In genomic region chr16:52309761-52310416, GRCh38 we compare ENCODE assay signal across 19 cellular contexts.
"Had no signal": no experiment of that assay in that cellular context is flagged by ENCODE, and none has a peak within 500 bp of the region (broad histone marks: within the 10 kb centered on the region; RNA-seq: fewer than 3 reads in every experiment).

No MANE protein-coding gene starts in this region.

- H3K27me3 ChIP-seq: brain microvascular endothelial cell, heart left ventricle, upper lobe of right lung had no signal

- H3K36me3 ChIP-seq: brain microvascular endothelial cell, heart left ventricle, upper lobe of right lung had no signal

- H3K4me3 ChIP-seq: heart left ventricle, lung, upper lobe of right lung had no signal

- H3K27me3 Mint-ChIP-seq: dendritic cell treated with granulocyte-macrophage colony-stimulating factor and Interleukin-4, amounts not matched to agents 40 ng/mL and 50 ng/mL, for 4 days; naive thymus-derived CD4-positive, alpha-beta T cell; progenitor cell of endocrine pancreas had no signal

- H3K4me1 Mint-ChIP-seq: naive thymus-derived CD4-positive, alpha-beta T cell had no signal

- H3K4me1 ChIP-seq: heart left ventricle, upper lobe of right lung had no signal

- DNase-seq: activated CD4-positive, alpha-beta T cell treated with anti-CD3 and anti-CD28 coated beads, Interleukin-2, amount 50 U/mL, for 4 hours; activated naive CD4-positive, alpha-beta T cell treated with anti-CD3 and anti-CD28 coated beads for 36 hours; activated T-cell treated with anti-CD3 and anti-CD28 coated beads, Interleukin-2, amount 50 U/mL, for 48 hours; brain microvascular endothelial cell; caudate nucleus; effector CD4-positive, alpha-beta T cell; heart left ventricle; naive thymus-derived CD4-positive, alpha-beta T cell; retina; stimulated activated CD4-positive, alpha-beta T cell treated with anti-CD3 and anti-CD28 coated beads, Interleukin-4, amount 100 ng/mL, for 1 hour; stimulated activated naive CD4-positive, alpha-beta T cell; T-helper 1 cell; upper lobe of right lung had no signal

- H3K9me3 Mint-ChIP-seq: activated naive CD4-positive, alpha-beta T cell treated with anti-CD3 and anti-CD28 coated beads for 36 hours; neural crest cell had no signal

- H3K4me3 Mint-ChIP-seq: activated naive CD4-positive, alpha-beta T cell treated with anti-CD3 and anti-CD28 coated beads for 36 hours; dendritic cell treated with granulocyte-macrophage colony-stimulating factor and Interleukin-4, amounts not matched to agents 40 ng/mL and 50 ng/mL, for 4 days; naive thymus-derived CD4-positive, alpha-beta T cell; neural crest cell had no signal

- H3K27ac ChIP-seq: brain microvascular endothelial cell, heart left ventricle, upper lobe of right lung had no signal

- ATAC-seq: heart left ventricle; left lobe of liver; naive thymus-derived CD4-positive, alpha-beta T cell; upper lobe of right lung had no signal

- H3K27ac Mint-ChIP-seq: activated naive CD4-positive, alpha-beta T cell treated with anti-CD3 and anti-CD28 coated beads for 36 hours; dendritic cell treated with granulocyte-macrophage colony-stimulating factor and Interleukin-4, amounts not matched to agents 40 ng/mL and 50 ng/mL, for 4 days; naive thymus-derived CD4-positive, alpha-beta T cell; progenitor cell of endocrine pancreas had no signal

- H3K9me3 ChIP-seq: heart left ventricle, upper lobe of right lung had no signal

- FAIRE-seq: endometrium had no signal
